ENCODE assay signal across 11 cellular contexts in genomic region chr7:29877196-29877595, GRCh38.
A peak's percentile ranks its signal among the peaks of the same experiment; 100 is the strongest.
DNase-seq lines count a peak whose midpoint lies in the region; ATAC-seq lines count a peak whose summit lies in the region.
"Had no signal": no experiment of that assay in that cellular context is flagged by ENCODE, and none has a peak within 500 bp of the region (broad histone marks: within the 10 kb centered on the region; RNA-seq: fewer than 3 reads in every experiment).

No MANE protein-coding gene starts in this region.

- peak; percentile 56 for DNase-seq in DMS53 (lab: John Stamatoyannopoulos, UW)
- DNase-seq in DMS53 treated with DMSO at 0.1 percent for 48 hours (lab: John Stamatoyannopoulos, UW; ENCODE audit: unreplicated experiment) = no peak
- peak; percentile 36 for DNase-seq in LHCN-M2 (ENCODE audit: low read depth)
- DNase-seq in astrocyte of the hippocampus (ENCODE audit: low read depth, low spot score) = peak; percentile 24
- peak; percentile 41 for DNase-seq in medulla oblongata (ENCODE audit: extremely low spot score)
- no peak for DNase-seq in stimulated activated CD4-positive, alpha-beta T cell treated with anti-CD3 and anti-CD28 coated beads, Interleukin-4, amount 100 ng/mL, for 24 hours
- no peak for DNase-seq in SKM-1 treated with dmso at 0.1 percent for 144 hours (lab: John Stamatoyannopoulos, UW; ENCODE audit: unreplicated experiment)
- DNase-seq: activated T-cell treated with anti-CD3 and anti-CD28 coated beads, Interleukin-2, amount 50 U/mL, for 1 hour; left colon had no signal

- ATAC-seq in GM18861 (IDR thresholded peaks at IDR 0.05; ENCODE audit: unreplicated experiment) = no peak
- ATAC-seq: left colon; stimulated activated effector memory CD8-positive, alpha-beta T cell treated with anti-CD3 and anti-CD28 coated beads, Interleukin-12 subunit alpha, Interleukin-12 subunit beta, amount 100 ng/mL, for 72 hours had no signal

Comparison
In these comparisons a context has a peak if more than half of its experiments do, and no peak if none do; other contexts are left out.
1. DNase-seq: peak in DMS53 (single experiment), LHCN-M2 (single experiment), astrocyte of the hippocampus (single experiment) and medulla oblongata (single experiment); none in DMS53 treated with DMSO at 0.1 percent for 48 hours (single experiment), stimulated activated CD4-positive, alpha-beta T cell treated with anti-CD3 and anti-CD28 coated beads, Interleukin-4, amount 100 ng/mL, for 24 hours (single experiment) and SKM-1 treated with dmso at 0.1 percent for 144 hours (single experiment).